ENCODE assay signal across 29 cellular contexts in genomic region chr20:48383252-48383651, GRCh38.
"Had no signal": no experiment of that assay in that cellular context is flagged by ENCODE, and none has a peak within 500 bp of the region (broad histone marks: within the 10 kb centered on the region; RNA-seq: fewer than 3 reads in every experiment).

No MANE protein-coding gene starts in this region.

- H3K9me3 ChIP-seq: stomach, suprapubic skin, testis, thoracic aorta, thyroid gland, tibial artery, tibial nerve, transverse colon, upper lobe of left lung, upper lobe of right lung, uterus, vagina had no signal

- DNase-seq: stimulated activated CD4-positive, alpha-beta T cell treated with anti-CD3 and anti-CD28 coated beads, Interleukin-2, amount 100 ng/mL, for 48 hours; stimulated activated CD4-positive, alpha-beta T cell treated with anti-CD3 and anti-CD28 coated beads, Interleukin-4, amount 100 ng/mL, for 1 hour; stimulated activated CD4-positive, alpha-beta T cell treated with anti-CD3 and anti-CD28 coated beads, Interleukin-4, amount 100 ng/mL, for 24 hours; stimulated activated CD4-positive, alpha-beta T cell treated with anti-CD3 and anti-CD28 coated beads, Interleukin-4, amount 100 ng/mL, for 4 hours; stimulated activated CD8-positive, alpha-beta memory T cell treated with anti-CD3 and anti-CD28 coated beads, Interleukin-4, amount 100 ng/mL, for 48 hours; stimulated activated naive B cell treated with anti-CD40 and anti-IgM and Interleukin-4, amounts not matched to agents 10 μg/mL and 1 μg/mL and 100 μg/mL, for 72 hours; stimulated activated naive CD4-positive, alpha-beta T cell; stimulated activated naive CD4-positive, alpha-beta T cell treated with Interleukin-2 at 50 U/mL for 16 hours; stimulated activated naive CD8-positive, alpha-beta T cell treated with anti-CD3 and anti-CD28 coated beads, Interleukin-15, amount 100 ng/mL, for 72 hours; stimulated activated naive CD8-positive, alpha-beta T cell treated with anti-CD3 and anti-CD28 coated beads, Interleukin-15, Interleukin-2, amounts not matched to agents 100 U/mL and 50 U/mL, for 24 hours; stomach; substantia nigra; testis; thyroid gland; tibial artery; transverse colon; trophoblast cell; upper lobe of left lung; upper lobe of right lung; uterus had no signal

- H3K27ac ChIP-seq: stomach, suprapubic skin, testis, thoracic aorta, thyroid gland, tibial artery, tibial nerve, transverse colon, upper lobe of left lung, upper lobe of right lung, uterus, vagina had no signal

- H3K4me3 Mint-ChIP-seq: stimulated activated effector memory CD8-positive, alpha-beta T cell treated with anti-CD3 and anti-CD28 coated beads, Interleukin-12 subunit alpha, Interleukin-12 subunit beta, amount 100 ng/mL, for 72 hours; stimulated activated memory B cell treated with anti-CD40 and anti-IgM and Interleukin-4, amounts not matched to agents 10 μg/mL and 1 μg/mL and 100 μg/mL, for 72 hours; stimulated activated naive B cell treated with anti-CD40 and anti-IgM and Interleukin-4, amounts not matched to agents 10 μg/mL and 1 μg/mL and 100 μg/mL, for 72 hours; stimulated activated naive CD8-positive, alpha-beta T cell treated with anti-CD3 and anti-CD28 coated beads, Interleukin-15, amount 100 ng/mL, for 72 hours; stimulated activated naive CD8-positive, alpha-beta T cell treated with anti-CD3 and anti-CD28 coated beads, Interleukin-15, Interleukin-2, amounts not matched to agents 100 ng/mL and 50 ng/mL, for 24 hours; type B pancreatic cell had no signal

- H3K27me3 ChIP-seq: testis, thyroid gland, tibial nerve, transverse colon, upper lobe of left lung, uterus, vagina had no signal

- H3K4me1 Mint-ChIP-seq: stimulated activated effector memory CD8-positive, alpha-beta T cell treated with anti-CD3 and anti-CD28 coated beads, Interleukin-12 subunit alpha, Interleukin-12 subunit beta, amount 100 ng/mL, for 72 hours; stimulated activated memory B cell treated with anti-CD40 and anti-IgM and Interleukin-4, amounts not matched to agents 10 μg/mL and 1 μg/mL and 100 μg/mL, for 72 hours; stimulated activated naive B cell treated with anti-CD40 and anti-IgM and Interleukin-4, amounts not matched to agents 10 μg/mL and 1 μg/mL and 100 μg/mL, for 72 hours; stimulated activated naive CD8-positive, alpha-beta T cell treated with anti-CD3 and anti-CD28 coated beads, Interleukin-15, amount 100 ng/mL, for 72 hours had no signal

- ATAC-seq: stimulated activated effector memory CD8-positive, alpha-beta T cell treated with anti-CD3 and anti-CD28 coated beads, Interleukin-12 subunit alpha, Interleukin-12 subunit beta, amount 100 ng/mL, for 72 hours; stimulated activated memory B cell treated with anti-CD40 and anti-IgM and Interleukin-4, amounts not matched to agents 10 μg/mL and 1 μg/mL and 100 μg/mL, for 72 hours; stimulated activated naive CD8-positive, alpha-beta T cell treated with anti-CD3 and anti-CD28 coated beads, Interleukin-15, amount 100 ng/mL, for 72 hours; stimulated activated naive CD8-positive, alpha-beta T cell treated with anti-CD3 and anti-CD28 coated beads, Interleukin-15, Interleukin-2, amounts not matched to agents 100 U/mL and 50 U/mL, for 24 hours; upper lobe of right lung had no signal

- H3K4me1 ChIP-seq: stomach, suprapubic skin, testis, thyroid gland, tibial artery, tibial nerve, transverse colon, upper lobe of left lung, upper lobe of right lung, uterus, vagina had no signal

- H3K4me3 ChIP-seq: stomach, suprapubic skin, testis, thoracic aorta, thyroid gland, tibial artery, tibial nerve, transverse colon, upper lobe of left lung, upper lobe of right lung, uterus, vagina had no signal

- H3K36me3 ChIP-seq: stomach, suprapubic skin, thoracic aorta, thyroid gland, tibial artery, tibial nerve, transverse colon, upper lobe of left lung, upper lobe of right lung, uterus, vagina had no signal

- FAIRE-seq: urothelium cell line had no signal

- H3K36me3 Mint-ChIP-seq: stimulated activated effector memory CD8-positive, alpha-beta T cell treated with anti-CD3 and anti-CD28 coated beads, Interleukin-12 subunit alpha, Interleukin-12 subunit beta, amount 100 ng/mL, for 72 hours; stimulated activated memory B cell treated with anti-CD40 and anti-IgM and Interleukin-4, amounts not matched to agents 10 μg/mL and 1 μg/mL and 100 μg/mL, for 72 hours; stimulated activated naive B cell treated with anti-CD40 and anti-IgM and Interleukin-4, amounts not matched to agents 10 μg/mL and 1 μg/mL and 100 μg/mL, for 72 hours; type B pancreatic cell had no signal

- H3K27ac Mint-ChIP-seq: stimulated activated effector memory CD8-positive, alpha-beta T cell treated with anti-CD3 and anti-CD28 coated beads, Interleukin-12 subunit alpha, Interleukin-12 subunit beta, amount 100 ng/mL, for 72 hours; stimulated activated memory B cell treated with anti-CD40 and anti-IgM and Interleukin-4, amounts not matched to agents 10 μg/mL and 1 μg/mL and 100 μg/mL, for 72 hours; stimulated activated naive CD8-positive, alpha-beta T cell treated with anti-CD3 and anti-CD28 coated beads, Interleukin-15, amount 100 ng/mL, for 72 hours; stimulated activated naive CD8-positive, alpha-beta T cell treated with anti-CD3 and anti-CD28 coated beads, Interleukin-15, Interleukin-2, amounts not matched to agents 100 ng/mL and 50 ng/mL, for 24 hours; type B pancreatic cell had no signal

- H3K9me3 Mint-ChIP-seq: stimulated activated effector memory CD8-positive, alpha-beta T cell treated with anti-CD3 and anti-CD28 coated beads, Interleukin-12 subunit alpha, Interleukin-12 subunit beta, amount 100 ng/mL, for 72 hours; stimulated activated memory B cell treated with anti-CD40 and anti-IgM and Interleukin-4, amounts not matched to agents 10 μg/mL and 1 μg/mL and 100 μg/mL, for 72 hours; stimulated activated naive B cell treated with anti-CD40 and anti-IgM and Interleukin-4, amounts not matched to agents 10 μg/mL and 1 μg/mL and 100 μg/mL, for 72 hours; stimulated activated naive CD8-positive, alpha-beta T cell treated with anti-CD3 and anti-CD28 coated beads, Interleukin-15, amount 100 ng/mL, for 72 hours; stimulated activated naive CD8-positive, alpha-beta T cell treated with anti-CD3 and anti-CD28 coated beads, Interleukin-15, Interleukin-2, amounts not matched to agents 100 ng/mL and 50 ng/mL, for 24 hours; type B pancreatic cell had no signal
